ENCODE assay signal across 1 cellular context in the genomic region with DNA sequence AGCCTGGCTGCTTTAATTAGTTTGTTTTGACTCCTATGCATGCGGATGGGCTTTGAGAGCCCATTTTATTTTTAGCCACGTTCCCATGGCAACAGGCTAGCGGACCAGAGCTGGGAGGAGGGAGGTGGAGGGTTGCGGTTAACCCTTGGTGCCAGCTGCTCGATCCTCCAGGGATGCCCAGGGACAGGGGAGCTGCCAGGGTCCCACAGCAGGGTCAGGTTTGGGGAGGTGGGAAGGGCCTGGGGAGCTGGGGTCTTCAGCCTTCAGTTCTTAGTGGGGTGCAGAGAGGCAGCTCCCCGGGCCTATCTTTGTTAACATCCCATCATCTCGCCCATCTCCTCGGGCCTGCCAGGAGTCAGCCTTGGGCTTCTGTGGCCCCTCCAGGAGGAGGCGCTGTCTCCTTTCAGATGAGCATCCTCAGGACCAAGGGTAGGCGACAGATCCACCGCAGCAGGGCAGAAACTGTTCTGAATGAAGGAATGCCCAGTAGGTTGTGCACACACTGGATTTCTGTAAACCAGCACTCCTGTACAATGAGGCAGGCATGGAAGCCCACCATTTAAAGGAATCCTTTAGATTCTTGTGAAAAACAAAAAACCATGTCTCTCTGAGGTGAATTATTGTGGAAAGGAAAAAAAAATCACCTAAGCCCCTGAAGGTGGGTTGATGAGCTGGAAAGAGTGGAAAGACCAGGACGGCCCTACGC.
TF ChIP-seq lines count a peak whose summit lies in the region.

No MANE protein-coding gene starts in this region.

TF ChIP-seq in HepG2, 621 proteins besides CTCF, POLR2A, EP300 and RAD21 (continued from another document and continues in another):
- TF ChIP-seq, protein P1, sequence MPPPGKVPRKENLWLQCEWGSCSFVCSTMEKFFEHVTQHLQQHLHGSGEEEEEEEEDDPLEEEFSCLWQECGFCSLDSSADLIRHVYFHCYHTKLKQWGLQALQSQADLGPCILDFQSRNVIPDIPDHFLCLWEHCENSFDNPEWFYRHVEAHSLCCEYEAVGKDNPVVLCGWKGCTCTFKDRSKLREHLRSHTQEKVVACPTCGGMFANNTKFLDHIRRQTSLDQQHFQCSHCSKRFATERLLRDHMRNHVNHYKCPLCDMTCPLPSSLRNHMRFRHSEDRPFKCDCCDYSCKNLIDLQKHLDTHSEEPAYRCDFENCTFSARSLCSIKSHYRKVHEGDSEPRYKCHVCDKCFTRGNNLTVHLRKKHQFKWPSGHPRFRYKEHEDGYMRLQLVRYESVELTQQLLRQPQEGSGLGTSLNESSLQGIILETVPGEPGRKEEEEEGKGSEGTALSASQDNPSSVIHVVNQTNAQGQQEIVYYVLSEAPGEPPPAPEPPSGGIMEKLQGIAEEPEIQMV (CRISPR knock-in tag; IDR thresholded peaks at IDR 0.05; ENCODE audit: low read depth): no peak
- TF ChIP-seq JARID2 (CRISPR knock-in tag; IDR thresholded peaks at IDR 0.05; ENCODE audit: insufficient replicate concordance) (no peak), PCBP2 (optimal IDR thresholded peaks at IDR 0.05; ENCODE audit: low read depth, low read length, poor library complexity, severe bottlenecking) (no peak), ZNF224 (CRISPR knock-in tag; IDR thresholded peaks at IDR 0.05) (no peak), ZNF451 (CRISPR knock-in tag; IDR thresholded peaks at IDR 0.05) (no peak), SPEN (CRISPR knock-in tag; IDR thresholded peaks at IDR 0.05; ENCODE audit: low read depth) (no peak), GTF3A (CRISPR knock-in tag; conservative IDR thresholded peaks at IDR 0.05) (no peak), BRCA1 (CRISPR knock-in tag; IDR thresholded peaks at IDR 0.05) (no peak), ZNF329 (CRISPR knock-in tag; IDR thresholded peaks at IDR 0.05; ENCODE audit: low read depth) (no peak), ZNF33B (CRISPR knock-in tag; IDR thresholded peaks at IDR 0.05) (no peak), ZNF572 (CRISPR knock-in tag; IDR thresholded peaks at IDR 0.05) (no peak), ELF3 (CRISPR knock-in tag; IDR thresholded peaks at IDR 0.05) (0 out of 2 replicates have a peak, but pooled peaks have one; percentile 19), TOE1 (CRISPR knock-in tag; IDR thresholded peaks at IDR 0.05) (no peak), PTBP1 (IDR thresholded peaks at IDR 0.05; ENCODE audit: low read depth, low read length, poor library complexity, severe bottlenecking) (no peak), ZNF124 (CRISPR knock-in tag; IDR thresholded peaks at IDR 0.05) (no peak; the same call in 1 of the 2 replicates), CCAR2 (optimal IDR thresholded peaks at IDR 0.05; ENCODE audit: low read depth, low read length) (no peak), HNF4A (CRISPR knock-in tag; IDR thresholded peaks at IDR 0.05) (no peak), HOXA7 (CRISPR knock-in tag; IDR thresholded peaks at IDR 0.05) (no peak), ARNT (IDR thresholded peaks at IDR 0.05) (no peak), ZNF230 (CRISPR knock-in tag; IDR thresholded peaks at IDR 0.05) (no peak), KMT2A (CRISPR knock-in tag; IDR thresholded peaks at IDR 0.05) (no peak), SYNCRIP (IDR thresholded peaks at IDR 0.05; ENCODE audit: insufficient read depth, low read depth, low read length) (no peak), RBM22 (optimal IDR thresholded peaks at IDR 0.05; ENCODE audit: low read length) (no peak), SAFB2 (CRISPR knock-in tag; IDR thresholded peaks at IDR 0.05; ENCODE audit: borderline replicate concordance, low read depth) (no peak), ZNF367 (CRISPR knock-in tag; IDR thresholded peaks at IDR 0.05; ENCODE audit: borderline replicate concordance) (no peak), FIP1L1 (IDR thresholded peaks at IDR 0.05; ENCODE audit: borderline replicate concordance, insufficient read depth, low read depth, low read length) (no peak), ZNF530 (CRISPR knock-in tag; IDR thresholded peaks at IDR 0.05; ENCODE audit: low read depth) (no peak), KDM5B (CRISPR knock-in tag; IDR thresholded peaks at IDR 0.05; ENCODE audit: borderline replicate concordance) (peak; percentile 22; the same call in 1 of the 2 replicates), FOXA3 (CRISPR knock-in tag; IDR thresholded peaks at IDR 0.05) (no peak), GATAD2A (CRISPR knock-in tag; IDR thresholded peaks at IDR 0.05) (0 out of 2 replicates have a peak, but pooled peaks have one; percentile 29), ZNF546 (CRISPR knock-in tag; conservative IDR thresholded peaks at IDR 0.05) (no peak), ZNF644 (CRISPR knock-in tag; IDR thresholded peaks at IDR 0.05; ENCODE audit: low read depth) (no peak), CHD4 (IDR thresholded peaks at IDR 0.05; ENCODE audit: borderline replicate concordance, low read length) (no peak), MAF1 (CRISPR knock-in tag; IDR thresholded peaks at IDR 0.05; ENCODE audit: borderline replicate concordance) (no peak), SMARCC2 (IDR thresholded peaks at IDR 0.05) (no peak), ZMYM4 (CRISPR knock-in tag; IDR thresholded peaks at IDR 0.05) (no peak), HOXA5 (CRISPR knock-in tag; IDR thresholded peaks at IDR 0.05) (no peak), RBFOX2 (IDR thresholded peaks at IDR 0.05; ENCODE audit: low read depth, low read length) (no peak), ZNF605 (CRISPR knock-in tag; IDR thresholded peaks at IDR 0.05) (0 out of 2 replicates have a peak, but pooled peaks have one; percentile 18), ZNF746 (CRISPR knock-in tag; IDR thresholded peaks at IDR 0.05) (no peak), ZNF501 (CRISPR knock-in tag; IDR thresholded peaks at IDR 0.05) (peak; percentile 38; the same call in 1 of the 2 replicates), SIX4 (CRISPR knock-in tag; IDR thresholded peaks at IDR 0.05) (no peak), ZNF431 (CRISPR knock-in tag; IDR thresholded peaks at IDR 0.05; ENCODE audit: borderline replicate concordance, low read depth) (no peak), ZNF383 (CRISPR knock-in tag; IDR thresholded peaks at IDR 0.05; ENCODE audit: borderline replicate concordance) (no peak), ZNF282 (IDR thresholded peaks at IDR 0.05; ENCODE audit: partially characterized antibody) (no peak), POLR2AphosphoS2 (IDR thresholded peaks at IDR 0.05; ENCODE audit: low read depth, low read length) (no peak), NR3C1 (CRISPR knock-in tag; IDR thresholded peaks at IDR 0.05) (no peak), ZNF768 (CRISPR knock-in tag; IDR thresholded peaks at IDR 0.05) (no peak), ZNF775 (CRISPR knock-in tag; IDR thresholded peaks at IDR 0.05; ENCODE audit: borderline replicate concordance) (no peak), SRSF4 (IDR thresholded peaks at IDR 0.05; ENCODE audit: low read depth, low read length, poor library complexity, severe bottlenecking) (no peak)
- TF ChIP-seq, protein P2, sequence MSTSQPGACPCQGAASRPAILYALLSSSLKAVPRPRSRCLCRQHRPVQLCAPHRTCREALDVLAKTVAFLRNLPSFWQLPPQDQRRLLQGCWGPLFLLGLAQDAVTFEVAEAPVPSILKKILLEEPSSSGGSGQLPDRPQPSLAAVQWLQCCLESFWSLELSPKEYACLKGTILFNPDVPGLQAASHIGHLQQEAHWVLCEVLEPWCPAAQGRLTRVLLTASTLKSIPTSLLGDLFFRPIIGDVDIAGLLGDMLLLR (CRISPR knock-in tag; IDR thresholded peaks at IDR 0.05): no peak
- TF ChIP-seq, protein P3, sequence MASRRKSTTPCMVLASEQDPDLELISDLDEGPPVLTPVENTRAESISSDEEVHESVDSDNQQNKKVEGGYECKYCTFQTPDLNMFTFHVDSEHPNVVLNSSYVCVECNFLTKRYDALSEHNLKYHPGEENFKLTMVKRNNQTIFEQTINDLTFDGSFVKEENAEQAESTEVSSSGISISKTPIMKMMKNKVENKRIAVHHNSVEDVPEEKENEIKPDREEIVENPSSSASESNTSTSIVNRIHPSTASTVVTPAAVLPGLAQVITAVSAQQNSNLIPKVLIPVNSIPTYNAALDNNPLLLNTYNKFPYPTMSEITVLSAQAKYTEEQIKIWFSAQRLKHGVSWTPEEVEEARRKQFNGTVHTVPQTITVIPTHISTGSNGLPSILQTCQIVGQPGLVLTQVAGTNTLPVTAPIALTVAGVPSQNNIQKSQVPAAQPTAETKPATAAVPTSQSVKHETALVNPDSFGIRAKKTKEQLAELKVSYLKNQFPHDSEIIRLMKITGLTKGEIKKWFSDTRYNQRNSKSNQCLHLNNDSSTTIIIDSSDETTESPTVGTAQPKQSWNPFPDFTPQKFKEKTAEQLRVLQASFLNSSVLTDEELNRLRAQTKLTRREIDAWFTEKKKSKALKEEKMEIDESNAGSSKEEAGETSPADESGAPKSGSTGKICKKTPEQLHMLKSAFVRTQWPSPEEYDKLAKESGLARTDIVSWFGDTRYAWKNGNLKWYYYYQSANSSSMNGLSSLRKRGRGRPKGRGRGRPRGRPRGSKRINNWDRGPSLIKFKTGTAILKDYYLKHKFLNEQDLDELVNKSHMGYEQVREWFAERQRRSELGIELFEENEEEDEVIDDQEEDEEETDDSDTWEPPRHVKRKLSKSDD (CRISPR knock-in tag; IDR thresholded peaks at IDR 0.05; ENCODE audit: low read depth): no peak
- TF ChIP-seq, protein P4, sequence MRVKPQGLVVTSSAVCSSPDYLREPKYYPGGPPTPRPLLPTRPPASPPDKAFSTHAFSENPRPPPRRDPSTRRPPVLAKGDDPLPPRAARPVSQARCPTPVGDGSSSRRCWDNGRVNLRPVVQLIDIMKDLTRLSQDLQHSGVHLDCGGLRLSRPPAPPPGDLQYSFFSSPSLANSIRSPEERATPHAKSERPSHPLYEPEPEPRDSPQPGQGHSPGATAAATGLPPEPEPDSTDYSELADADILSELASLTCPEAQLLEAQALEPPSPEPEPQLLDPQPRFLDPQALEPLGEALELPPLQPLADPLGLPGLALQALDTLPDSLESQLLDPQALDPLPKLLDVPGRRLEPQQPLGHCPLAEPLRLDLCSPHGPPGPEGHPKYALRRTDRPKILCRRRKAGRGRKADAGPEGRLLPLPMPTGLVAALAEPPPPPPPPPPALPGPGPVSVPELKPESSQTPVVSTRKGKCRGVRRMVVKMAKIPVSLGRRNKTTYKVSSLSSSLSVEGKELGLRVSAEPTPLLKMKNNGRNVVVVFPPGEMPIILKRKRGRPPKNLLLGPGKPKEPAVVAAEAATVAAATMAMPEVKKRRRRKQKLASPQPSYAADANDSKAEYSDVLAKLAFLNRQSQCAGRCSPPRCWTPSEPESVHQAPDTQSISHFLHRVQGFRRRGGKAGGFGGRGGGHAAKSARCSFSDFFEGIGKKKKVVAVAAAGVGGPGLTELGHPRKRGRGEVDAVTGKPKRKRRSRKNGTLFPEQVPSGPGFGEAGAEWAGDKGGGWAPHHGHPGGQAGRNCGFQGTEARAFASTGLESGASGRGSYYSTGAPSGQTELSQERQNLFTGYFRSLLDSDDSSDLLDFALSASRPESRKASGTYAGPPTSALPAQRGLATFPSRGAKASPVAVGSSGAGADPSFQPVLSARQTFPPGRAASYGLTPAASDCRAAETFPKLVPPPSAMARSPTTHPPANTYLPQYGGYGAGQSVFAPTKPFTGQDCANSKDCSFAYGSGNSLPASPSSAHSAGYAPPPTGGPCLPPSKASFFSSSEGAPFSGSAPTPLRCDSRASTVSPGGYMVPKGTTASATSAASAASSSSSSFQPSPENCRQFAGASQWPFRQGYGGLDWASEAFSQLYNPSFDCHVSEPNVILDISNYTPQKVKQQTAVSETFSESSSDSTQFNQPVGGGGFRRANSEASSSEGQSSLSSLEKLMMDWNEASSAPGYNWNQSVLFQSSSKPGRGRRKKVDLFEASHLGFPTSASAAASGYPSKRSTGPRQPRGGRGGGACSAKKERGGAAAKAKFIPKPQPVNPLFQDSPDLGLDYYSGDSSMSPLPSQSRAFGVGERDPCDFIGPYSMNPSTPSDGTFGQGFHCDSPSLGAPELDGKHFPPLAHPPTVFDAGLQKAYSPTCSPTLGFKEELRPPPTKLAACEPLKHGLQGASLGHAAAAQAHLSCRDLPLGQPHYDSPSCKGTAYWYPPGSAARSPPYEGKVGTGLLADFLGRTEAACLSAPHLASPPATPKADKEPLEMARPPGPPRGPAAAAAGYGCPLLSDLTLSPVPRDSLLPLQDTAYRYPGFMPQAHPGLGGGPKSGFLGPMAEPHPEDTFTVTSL (CRISPR knock-in tag; IDR thresholded peaks at IDR 0.05; ENCODE audit: borderline replicate concordance): no peak
- TF ChIP-seq, protein P5, sequence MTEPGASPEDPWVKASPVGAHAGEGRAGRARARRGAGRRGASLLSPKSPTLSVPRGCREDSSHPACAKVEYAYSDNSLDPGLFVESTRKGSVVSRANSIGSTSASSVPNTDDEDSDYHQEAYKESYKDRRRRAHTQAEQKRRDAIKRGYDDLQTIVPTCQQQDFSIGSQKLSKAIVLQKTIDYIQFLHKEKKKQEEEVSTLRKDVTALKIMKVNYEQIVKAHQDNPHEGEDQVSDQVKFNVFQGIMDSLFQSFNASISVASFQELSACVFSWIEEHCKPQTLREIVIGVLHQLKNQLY (CRISPR knock-in tag; IDR thresholded peaks at IDR 0.05): no peak
- TF ChIP-seq, protein P6, sequence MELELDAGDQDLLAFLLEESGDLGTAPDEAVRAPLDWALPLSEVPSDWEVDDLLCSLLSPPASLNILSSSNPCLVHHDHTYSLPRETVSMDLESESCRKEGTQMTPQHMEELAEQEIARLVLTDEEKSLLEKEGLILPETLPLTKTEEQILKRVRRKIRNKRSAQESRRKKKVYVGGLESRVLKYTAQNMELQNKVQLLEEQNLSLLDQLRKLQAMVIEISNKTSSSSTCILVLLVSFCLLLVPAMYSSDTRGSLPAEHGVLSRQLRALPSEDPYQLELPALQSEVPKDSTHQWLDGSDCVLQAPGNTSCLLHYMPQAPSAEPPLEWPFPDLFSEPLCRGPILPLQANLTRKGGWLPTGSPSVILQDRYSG (CRISPR knock-in tag; IDR thresholded peaks at IDR 0.05): no peak
- TF ChIP-seq, protein P7, sequence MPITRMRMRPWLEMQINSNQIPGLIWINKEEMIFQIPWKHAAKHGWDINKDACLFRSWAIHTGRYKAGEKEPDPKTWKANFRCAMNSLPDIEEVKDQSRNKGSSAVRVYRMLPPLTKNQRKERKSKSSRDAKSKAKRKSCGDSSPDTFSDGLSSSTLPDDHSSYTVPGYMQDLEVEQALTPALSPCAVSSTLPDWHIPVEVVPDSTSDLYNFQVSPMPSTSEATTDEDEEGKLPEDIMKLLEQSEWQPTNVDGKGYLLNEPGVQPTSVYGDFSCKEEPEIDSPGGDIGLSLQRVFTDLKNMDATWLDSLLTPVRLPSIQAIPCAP (CRISPR knock-in tag; IDR thresholded peaks at IDR 0.05; ENCODE audit: low read depth): no peak
- TF ChIP-seq, protein P8, sequence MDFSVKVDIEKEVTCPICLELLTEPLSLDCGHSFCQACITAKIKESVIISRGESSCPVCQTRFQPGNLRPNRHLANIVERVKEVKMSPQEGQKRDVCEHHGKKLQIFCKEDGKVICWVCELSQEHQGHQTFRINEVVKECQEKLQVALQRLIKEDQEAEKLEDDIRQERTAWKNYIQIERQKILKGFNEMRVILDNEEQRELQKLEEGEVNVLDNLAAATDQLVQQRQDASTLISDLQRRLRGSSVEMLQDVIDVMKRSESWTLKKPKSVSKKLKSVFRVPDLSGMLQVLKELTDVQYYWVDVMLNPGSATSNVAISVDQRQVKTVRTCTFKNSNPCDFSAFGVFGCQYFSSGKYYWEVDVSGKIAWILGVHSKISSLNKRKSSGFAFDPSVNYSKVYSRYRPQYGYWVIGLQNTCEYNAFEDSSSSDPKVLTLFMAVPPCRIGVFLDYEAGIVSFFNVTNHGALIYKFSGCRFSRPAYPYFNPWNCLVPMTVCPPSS (IDR thresholded peaks at IDR 0.05): no peak
